8 cellular contexts compared by ENCODE assay signal in genomic region chr19:47428177-47428894, GRCh38. TPM values are rescaled to one million over a fixed set of nuclear protein-coding genes. Genes with fewer than 3 reads are reported as not detected.
A peak's percentile ranks its signal among the peaks of the same experiment; 100 is the strongest.
DNase-seq lines count a peak whose midpoint lies in the region; ATAC-seq, FAIRE-seq and TF ChIP-seq lines count a peak whose summit lies in the region.

No MANE protein-coding gene starts in this region.

- H3K79me1 ChIP-seq in trophoblast cell (ENCODE audit: low read length): no peaks in the 10 kb centered on the region

- FAIRE-seq in GM12892 (lab: Jason Lieb, UNC): peak; percentile 83

- H3K9ac ChIP-seq in SK-N-SH: peak overlapping the region; percentile 47; the same call in 1 of the 2 replicates
- H3K9ac ChIP-seq in trophoblast cell (ENCODE audit: low read length): no peak overlapping the region

- H3K14ac ChIP-seq in trophoblast cell (ENCODE audit: low read length): no peak overlapping the region

- H3K27ac ChIP-seq in SK-N-SH (ENCODE audit: low read depth in 2 of 2, low read length in 1 of 2) (peak overlapping the region; percentile 74 to 78), trophoblast cell (ENCODE audit: low read depth, low read length) (no peak overlapping the region), upper lobe of left lung (no peak overlapping the region)

- peaks cover 0 to 6% of the 10 kb centered on the region in 2 donors for H3K36me3 Mint-ChIP-seq in activated naive CD4-positive, alpha-beta T cell treated with anti-CD3 and anti-CD28 coated beads, Interleukin-2, amount 50 U/mL, for 72 hours

- peaks cover 14% of the 10 kb centered on the region for H3F3A ChIP-seq in SK-N-SH (replicated peaks; ENCODE audit: insufficient read depth)

- intact Hi-C loops in Right ventricle myocardium inferior (cut with DNase I): loop anchor here (10.0 kb wide), 1 partner anchor 134 kb away; no protein-coding TSS in a partner anchor

- H3K9me3 ChIP-seq in SK-N-SH (no peaks in the 10 kb centered on the region), trophoblast cell (ENCODE audit: insufficient read depth, low read depth, low read length) (no peaks in the 10 kb centered on the region), upper lobe of left lung (no peaks in the 10 kb centered on the region)

- H3K18ac ChIP-seq in trophoblast cell (ENCODE audit: low read length): no peak overlapping the region

- no peak overlapping the region for H3K4ac ChIP-seq in trophoblast cell (ENCODE audit: low read depth, low read length)

- H3K4me2 ChIP-seq in SK-N-SH: peak overlapping the region; percentile 87
- peak overlapping the region; percentile 25 for H3K4me2 ChIP-seq in trophoblast cell (ENCODE audit: low read length)

- H2AK5ac ChIP-seq in trophoblast cell (ENCODE audit: low read length): no peak overlapping the region

- TF ChIP-seq CTCF in SK-N-SH (IDR thresholded peaks at IDR 0.05) (no peak), upper lobe of left lung (IDR thresholded peaks at IDR 0.05) (no peak)

- H2AFZ ChIP-seq in SK-N-SH (ENCODE audit: low read depth) (peak overlapping the region; percentile 95), trophoblast cell (ENCODE audit: insufficient read depth, low read length, poor library complexity) (no peak overlapping the region)

- H4K20me1 ChIP-seq in SK-N-SH (ENCODE audit: insufficient read depth): no peaks in the 10 kb centered on the region

- TF ChIP-seq EP300 in SK-N-SH (IDR thresholded peaks at IDR 0.05; ENCODE audit: borderline replicate concordance in 1 of 2, low read depth in 1 of 2, low read length in 1 of 2) (0 out of 4 replicates have a peak, but pooled peaks of 1 of the 2 experiments have one; percentile 13), upper lobe of left lung (IDR thresholded peaks at IDR 0.05) (no peak)

- H3K23ac ChIP-seq in trophoblast cell (ENCODE audit: low read length): no peak overlapping the region

- no peak overlapping the region for H4K12ac ChIP-seq in trophoblast cell (ENCODE audit: low read depth, low read length)

- 4% methylated on average over 27 of the region's 27 CpGs for WGBS in SK-N-SH (ENCODE audit: low lambda C conversion rate)
- WGBS in trophoblast cell (ENCODE audit: extremely low coverage, insufficient coverage, insufficient read length): no CpG with 5 or more reads among the region's 27 CpGs
- 1 to 2% methylated on average over 24 to 27 of the region's 27 CpGs for WGBS in upper lobe of left lung, 2 donors

- no peaks in the 10 kb centered on the region for H3K79me2 ChIP-seq in SK-N-SH (ENCODE audit: insufficient read depth)
- H3K79me2 ChIP-seq in trophoblast cell (ENCODE audit: control insufficient read depth, insufficient read depth, low read length, poor library complexity): no peaks in the 10 kb centered on the region

- H3K4me3 ChIP-seq in SK-N-SH (ENCODE audit: low read depth in 2 of 2, low read length in 1 of 2): peak overlapping the region; percentile 37 to 62
- no peak overlapping the region for H3K4me3 ChIP-seq in trophoblast cell (ENCODE audit: low read depth, low read length)
- no peak overlapping the region for H3K4me3 ChIP-seq in upper lobe of left lung

- H3K4me1 ChIP-seq in SK-N-SH (ENCODE audit: control insufficient read depth in 1 of 2, insufficient read depth in 2 of 2, low read depth in 1 of 2, low read length in 1 of 2): peaks cover 4 to 12% of the 10 kb centered on the region in 2 experiments; a peak in 2 of 4 replicates
- peaks cover 2 to 16% of the 10 kb centered on the region in 2 experiments for H3K4me1 ChIP-seq in trophoblast cell (ENCODE audit: control insufficient read depth in 1 of 2, insufficient read depth in 2 of 2, low read length in 2 of 2)
- H3K4me1 ChIP-seq in upper lobe of left lung: peaks cover 18 to 32% (median 24%) of the 10 kb centered on the region in 4 donors

- no peaks in the 10 kb centered on the region for H3K27me3 ChIP-seq in SK-N-SH (ENCODE audit: insufficient read depth)
- peaks cover 17% of the 10 kb centered on the region for H3K27me3 ChIP-seq in trophoblast cell (ENCODE audit: insufficient read depth, low read length)
- H3K27me3 ChIP-seq in upper lobe of left lung: peaks cover 0 to 39% (median 17%) of the 10 kb centered on the region in 4 donors

- H3K27ac Mint-ChIP-seq in activated naive CD4-positive, alpha-beta T cell treated with anti-CD3 and anti-CD28 coated beads, Interleukin-2, amount 50 U/mL, for 72 hours: no peak overlapping the region

- no peak for TF ChIP-seq POLR2A in GM12892 (IDR thresholded peaks at IDR 0.05; ENCODE audit: low read depth, low read length)
- TF ChIP-seq POLR2A in upper lobe of left lung (IDR thresholded peaks at IDR 0.05): no peak

- POLR2A ChIA-PET in SK-N-SH (lab: Yijun Ruan, JAX): interaction anchor here (0.6 to 1.0 kb wide), 3 partner anchors 9 to 79 kb away, joined by 3 to 5 read pairs (median 3); partner anchors contain the start of genes DHX34 and MEIS3

- no peak overlapping the region for H2BK5ac ChIP-seq in trophoblast cell (ENCODE audit: low read depth, low read length, poor library complexity)

- H3K36me3 ChIP-seq in SK-N-SH (replicated peaks in 1 of 2; ENCODE audit: control insufficient read depth in 1 of 2, insufficient read depth in 2 of 2, low read length in 1 of 2) (no peaks in the 10 kb centered on the region), trophoblast cell (ENCODE audit: control insufficient read depth in 1 of 2, insufficient read depth in 2 of 2, low read length in 2 of 2) (no peaks in the 10 kb centered on the region), upper lobe of left lung (no peaks in the 10 kb centered on the region)

- DNase-seq in GM12892 (ENCODE audit: insufficient read length) (peak; percentile 71), NCI-H1105 treated with DMSO at 0.1 percent for 48 hours (lab: John Stamatoyannopoulos, UW) (peak; percentile 99), SK-N-SH (peak; percentile 96), Right ventricle myocardium inferior (ENCODE audit: missing footprints) (peak; percentile 87), trophoblast cell (peak; percentile 46 to 48), upper lobe of left lung (peak in 1 of 2 donors; percentile 85)
- peak; percentile 62 to 91 for DNase-seq in activated naive CD4-positive, alpha-beta T cell treated with anti-CD3 and anti-CD28 coated beads, Interleukin-2, amount 50 U/mL, for 72 hours (ENCODE audit: low spot score in 2 of 2)

- H2BK12ac ChIP-seq in trophoblast cell (ENCODE audit: low read length): no peak overlapping the region

- no peak overlapping the region for H4K91ac ChIP-seq in trophoblast cell (ENCODE audit: low read depth, low read length)

- no peak overlapping the region for H4K8ac ChIP-seq in trophoblast cell (ENCODE audit: low read depth, low read length)

- CTCF ChIA-PET in SK-N-SH (lab: Yijun Ruan, JAX): interaction anchor here (0.7 to 3.5 kb wide), 23 partner anchors 8 to 315 kb away, joined by 3 to 30 read pairs (median 5); partner anchors contain the start of genes DHX34 and KPTN

- peaks cover 0 to 3% of the 10 kb centered on the region in 2 donors for H3K9me3 Mint-ChIP-seq in activated naive CD4-positive, alpha-beta T cell treated with anti-CD3 and anti-CD28 coated beads, Interleukin-2, amount 50 U/mL, for 72 hours

- peak; percentile 74 to 87 for ATAC-seq in activated naive CD4-positive, alpha-beta T cell treated with anti-CD3 and anti-CD28 coated beads, Interleukin-2, amount 50 U/mL, for 72 hours
- peak; percentile 88 for ATAC-seq in Right ventricle myocardium inferior
- ATAC-seq in upper lobe of left lung (ENCODE audit: low FRiP score in 2 of 2): peak; percentile 65 to 94
- no peak for ATAC-seq in GM19463 (IDR thresholded peaks at IDR 0.05; ENCODE audit: unreplicated experiment)

- no peaks in the 10 kb centered on the region for H3K9me2 ChIP-seq in SK-N-SH

- TF ChIP-seq RAD21 in SK-N-SH (IDR thresholded peaks at IDR 0.05; ENCODE audit: low read length): no peak

- no peak overlapping the region for H2BK120ac ChIP-seq in trophoblast cell (ENCODE audit: insufficient read depth, low read length, poor library complexity)

TF ChIP-seq in SK-N-SH, 30 proteins besides CTCF, POLR2A, EP300 and RAD21 (continues in another document):
- TF ChIP-seq RFX5 (IDR thresholded peaks at IDR 0.05; ENCODE audit: low read length) (peak; percentile 78), MXI1 (IDR thresholded peaks at IDR 0.05; ENCODE audit: low read depth, low read length) (peak; percentile 88), CHD2 (IDR thresholded peaks at IDR 0.05; ENCODE audit: low read length, partially characterized antibody) (peak; percentile 9), RXRA (IDR thresholded peaks at IDR 0.05; ENCODE audit: borderline replicate concordance, low read depth) (no peak)
- TF ChIP-seq, protein P1, sequence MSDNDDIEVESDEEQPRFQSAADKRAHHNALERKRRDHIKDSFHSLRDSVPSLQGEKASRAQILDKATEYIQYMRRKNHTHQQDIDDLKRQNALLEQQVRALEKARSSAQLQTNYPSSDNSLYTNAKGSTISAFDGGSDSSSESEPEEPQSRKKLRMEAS (IDR thresholded peaks at IDR 0.05; ENCODE audit: low read depth): peak; percentile 41; the same call in 1 of the 2 replicates

RNA-seq across cellular contexts. Expression of gene MEIS3, which starts 9.0 kb away (rescaled TPM):
- not detected for polyA plus RNA-seq in GM12892 (2012; ENCODE audit: missing spikeins)
- 61.0 and 69.8 TPM in 2 replicates for polyA plus RNA-seq in SK-N-SH (2012; rRNA removed)
- polyA plus RNA-seq in SK-N-SH (2012; cell fraction: cytosol; rRNA removed): 34.6 and 50.3 TPM in 2 replicates
- 160 and 191 TPM in 2 replicates for polyA plus RNA-seq in SK-N-SH (2012; cell fraction: nucleus; rRNA removed)
- under 1 TPM in 1 of 2 donors, not detected in 1; 0.12 TPM for total RNA-seq in activated naive CD4-positive, alpha-beta T cell treated with anti-CD3 and anti-CD28 coated beads, Interleukin-2, amount 50 U/mL, for 72 hours
- total RNA-seq in Right ventricle myocardium inferior (3.8 TPM), upper lobe of left lung (1 to 10 TPM in 5 of 6 donors, not detected in 1; 1.7 to 7.1 (median 3.8) TPM)
- 6.2 and 6.4 TPM in 2 replicates for polyA plus RNA-seq in trophoblast cell (2013)

RNA-seq across cellular contexts. Expression of gene SLC8A2, which starts 43.4 kb away (rescaled TPM):
- polyA plus RNA-seq in GM12892 (2012; ENCODE audit: missing spikeins): 0.04 TPM
- 0.29 and 0.58 TPM in 2 replicates for polyA plus RNA-seq in SK-N-SH (2012; rRNA removed)
- 0.26 and 0.45 TPM in 2 replicates for polyA plus RNA-seq in SK-N-SH (2012; cell fraction: cytosol; rRNA removed)
- 0.56 and 0.79 TPM in 2 replicates for polyA plus RNA-seq in SK-N-SH (2012; cell fraction: nucleus; rRNA removed)
- under 1 TPM; 0.11 to 0.41 TPM for total RNA-seq in activated naive CD4-positive, alpha-beta T cell treated with anti-CD3 and anti-CD28 coated beads, Interleukin-2, amount 50 U/mL, for 72 hours
- 0.46 TPM for total RNA-seq in Right ventricle myocardium inferior
- polyA plus RNA-seq in trophoblast cell (2013): 0.29 and 0.47 TPM in 2 replicates
- total RNA-seq in upper lobe of left lung: under 1 TPM in 3 of 6 donors, not detected in 3; 0.11 to 0.64 (median 0.15) TPM

RNA-seq across cellular contexts. Expression of gene KPTN, which starts 55.7 kb away (rescaled TPM):
- polyA plus RNA-seq in GM12892 (2012; ENCODE audit: missing spikeins): 8.5 TPM
- polyA plus RNA-seq in SK-N-SH (2012; rRNA removed): 15.8 and 17.7 TPM in 2 replicates
- polyA plus RNA-seq in SK-N-SH (2012; cell fraction: cytosol; rRNA removed): 6.3 and 8.9 TPM in 2 replicates
- 64.6 and 79.2 TPM in 2 replicates for polyA plus RNA-seq in SK-N-SH (2012; cell fraction: nucleus; rRNA removed)
- total RNA-seq in activated naive CD4-positive, alpha-beta T cell treated with anti-CD3 and anti-CD28 coated beads, Interleukin-2, amount 50 U/mL, for 72 hours: 10 to 100 TPM; 15.3 to 24.8 TPM
- total RNA-seq in Right ventricle myocardium inferior: 9.1 TPM
- polyA plus RNA-seq in trophoblast cell (2013): 11.2 TPM in 2 replicates
- 10 to 100 TPM in 2 of 6 donors, 1 to 10 TPM in 4; 3.5 to 15.8 (median 7.4) TPM for total RNA-seq in upper lobe of left lung

Comparison
In these comparisons a context has a peak if more than half of its experiments do, and no peak if none do; other contexts are left out.
1. H3K27ac ChIP-seq: peak in SK-N-SH (2 of 2); none in trophoblast cell (single experiment) and upper lobe of left lung (0 of 4).
2. H3K4me3 ChIP-seq: peak in SK-N-SH (2 of 2); none in trophoblast cell (single experiment) and upper lobe of left lung (0 of 4).